ENCODE assay signal across 28 cellular contexts in genomic region chr3:61960976-61961375, GRCh38.
"Had no signal": no experiment of that assay in that cellular context is flagged by ENCODE, and none has a peak within 500 bp of the region (broad histone marks: within the 10 kb centered on the region; RNA-seq: fewer than 3 reads in every experiment).

No MANE protein-coding gene starts in this region.

- H3K4me3 ChIP-seq: ascending aorta, SJCRH30 had no signal

- H3K27ac ChIP-seq: ascending aorta, KMS-11, SJCRH30 had no signal

- H3K4me3 Mint-ChIP-seq: activated B cell treated with CpG ODN at 0.5 μM for 24 hours; activated CD4-positive, alpha-beta T cell treated with anti-CD3 and anti-CD28 coated beads, Interleukin-2, amount 10 ng/mL, durations not matched to agents 24 days and 14 days; activated CD8-positive, alpha-beta memory T cell treated with anti-CD3 and anti-CD28 coated beads, Interleukin-2, amount 10 ng/mL, durations not matched to agents 7 days and 5 days; activated naive CD8-positive, alpha-beta T cell treated with anti-CD3 and anti-CD28 coated beads, Interleukin-2, amount 50 U/mL, for 24 hours; activated T-cell treated with anti-CD3 and anti-CD28 coated beads, Interleukin-2, amount 50 U/mL, for 4 hours; brain; T-helper 1 cell treated with Interleukin-12 subunit alpha and Interleukin-12 subunit beta and Interleukin-4 antibody, amounts not matched to agents 30 μg/mL and 1 μg/mL, for 36 hours had no signal

- H3K9me3 Mint-ChIP-seq: activated B cell treated with CpG ODN at 0.5 μM for 24 hours; activated CD4-positive, alpha-beta T cell treated with anti-CD3 and anti-CD28 coated beads, Interleukin-2, amount 10 ng/mL, durations not matched to agents 24 days and 14 days; activated naive CD8-positive, alpha-beta T cell treated with anti-CD3 and anti-CD28 coated beads, Interleukin-2, amount 50 U/mL, for 24 hours; activated T-cell treated with anti-CD3 and anti-CD28 coated beads, Interleukin-2, amount 50 U/mL, for 4 hours; brain; T-helper 1 cell treated with Interleukin-12 subunit alpha and Interleukin-12 subunit beta and Interleukin-4 antibody, amounts not matched to agents 30 μg/mL and 1 μg/mL, for 36 hours had no signal

- H3K9ac ChIP-seq: KMS-11 had no signal

- ATAC-seq: activated CD8-positive, alpha-beta memory T cell treated with anti-CD3 and anti-CD28 coated beads, Interleukin-2, amount 10 ng/mL, durations not matched to agents 7 days and 5 days; activated naive CD4-positive, alpha-beta T cell treated with anti-CD3 and anti-CD28 coated beads, Interleukin-2, amount 50 U/mL, for 72 hours; activated naive CD8-positive, alpha-beta T cell treated with anti-CD3 and anti-CD28 coated beads, Interleukin-2, amount 50 U/mL, for 24 hours; activated T-cell treated with anti-CD3 and anti-CD28 coated beads, Interleukin-2, amount 50 U/mL, for 4 hours; Panc1 had no signal

- H3K4me1 Mint-ChIP-seq: activated B cell treated with CpG ODN at 0.5 μM for 24 hours; activated CD4-positive, alpha-beta T cell treated with anti-CD3 and anti-CD28 coated beads, Interleukin-2, amount 10 ng/mL, durations not matched to agents 24 days and 14 days; activated CD8-positive, alpha-beta memory T cell treated with anti-CD3 and anti-CD28 coated beads, Interleukin-2, amount 10 ng/mL, durations not matched to agents 7 days and 5 days; activated naive CD8-positive, alpha-beta T cell treated with anti-CD3 and anti-CD28 coated beads, Interleukin-2, amount 50 U/mL, for 24 hours had no signal

- DNase-seq: activated B cell treated with CpG ODN at 0.5 μM for 24 hours; activated CD4-positive, alpha-beta T cell treated with anti-CD3 and anti-CD28 coated beads for 1 hour; activated CD4-positive, alpha-beta T cell treated with anti-CD3 and anti-CD28 coated beads, Interleukin-2, amount 10 ng/mL, durations not matched to agents 24 days and 14 days; activated CD4-positive, alpha-beta T cell treated with anti-CD3 and anti-CD28 coated beads, Interleukin-2, amount 50 U/mL, for 48 hours; activated CD8-positive, alpha-beta memory T cell treated with anti-CD3 and anti-CD28 coated beads, Interleukin-2, amount 10 ng/mL, durations not matched to agents 7 days and 5 days; activated effector memory CD4-positive, alpha-beta T cell treated with anti-CD3 and anti-CD28 coated beads, Interleukin-2, amount 50 U/mL, for 16 hours; activated naive CD4-positive, alpha-beta T cell treated with Interleukin-2 at 50 U/mL for 16 hours; activated naive CD8-positive, alpha-beta T cell treated with anti-CD3 and anti-CD28 coated beads, Interleukin-2, amount 50 U/mL, for 24 hours; activated T-cell treated with anti-CD3 and anti-CD28 coated beads, Interleukin-2, amount 50 U/mL, for 4 hours; amniotic stem cell; MM.1S; NCI-H1105 treated with DMSO at 0.1 percent for 48 hours; NCI-H1436 treated with DMSO at 0.1 percent for 48 hours; NCI-H187; NCI-H2081; NCI-H510A treated with DMSO at 0.1 percent for 48 hours; NCI-H69; NK-92 treated with Interleukin-12 subunit alpha and Interleukin-12 subunit beta, amount 100 ng/mL, for 24 hours; OCI-M1; Right ventricle myocardium superior; RPMI8226; SJCRH30 had no signal

- H3K4me2 ChIP-seq: KMS-11 had no signal

- H3K27me3 Mint-ChIP-seq: activated B cell treated with CpG ODN at 0.5 μM for 24 hours; activated CD4-positive, alpha-beta T cell treated with anti-CD3 and anti-CD28 coated beads, Interleukin-2, amount 10 ng/mL, durations not matched to agents 24 days and 14 days; activated CD8-positive, alpha-beta memory T cell treated with anti-CD3 and anti-CD28 coated beads, Interleukin-2, amount 10 ng/mL, durations not matched to agents 7 days and 5 days had no signal

- H3K27me3 ChIP-seq: ascending aorta, SJCRH30 had no signal

- H3K27ac Mint-ChIP-seq: activated B cell treated with CpG ODN at 0.5 μM for 24 hours; activated CD4-positive, alpha-beta T cell treated with anti-CD3 and anti-CD28 coated beads, Interleukin-2, amount 10 ng/mL, durations not matched to agents 24 days and 14 days; activated CD8-positive, alpha-beta memory T cell treated with anti-CD3 and anti-CD28 coated beads, Interleukin-2, amount 10 ng/mL, durations not matched to agents 7 days and 5 days; activated naive CD4-positive, alpha-beta T cell treated with anti-CD3 and anti-CD28 coated beads, Interleukin-2, amount 50 U/mL, for 72 hours; activated naive CD8-positive, alpha-beta T cell treated with anti-CD3 and anti-CD28 coated beads, Interleukin-2, amount 50 U/mL, for 24 hours; T-helper 1 cell treated with Interleukin-12 subunit alpha and Interleukin-12 subunit beta and Interleukin-4 antibody, amounts not matched to agents 30 μg/mL and 1 μg/mL, for 36 hours had no signal

- H3K9me3 ChIP-seq: ascending aorta, SJCRH30 had no signal

- H3K36me3 ChIP-seq: ascending aorta, SJCRH30 had no signal

- H3K36me3 Mint-ChIP-seq: activated CD8-positive, alpha-beta memory T cell treated with anti-CD3 and anti-CD28 coated beads, Interleukin-2, amount 10 ng/mL, durations not matched to agents 7 days and 5 days; activated naive CD4-positive, alpha-beta T cell treated with anti-CD3 and anti-CD28 coated beads, Interleukin-2, amount 50 U/mL, for 72 hours; brain had no signal
